11 cellular contexts compared by ENCODE assay signal in the genomic region with DNA sequence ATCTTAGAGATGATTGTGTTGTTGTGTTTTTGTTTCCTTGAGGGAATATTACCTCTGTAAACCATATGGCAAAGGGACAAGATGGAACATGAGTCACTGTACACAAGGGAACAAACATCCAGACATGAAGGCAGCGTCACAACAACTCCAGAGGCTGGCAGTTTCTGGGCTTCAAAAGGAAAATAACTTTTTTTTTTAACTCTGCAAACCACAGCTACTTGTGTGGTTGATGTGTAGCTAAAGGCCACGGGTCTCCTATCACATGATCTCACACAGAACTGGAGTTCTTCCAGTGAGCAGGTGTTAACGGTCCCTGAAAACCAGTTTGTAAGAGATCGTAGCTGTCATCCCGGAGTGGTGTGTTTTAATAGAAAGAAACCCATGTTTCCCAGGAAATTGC. TPM values are rescaled to one million over a fixed set of nuclear protein-coding genes. Genes with fewer than 3 reads are reported as not detected.
DNase-seq lines count a peak whose midpoint lies in the region; ATAC-seq, FAIRE-seq and TF ChIP-seq lines count a peak whose summit lies in the region.
"Had no signal": no experiment of that assay in that cellular context is flagged by ENCODE, and none has a peak within 500 bp of the region (broad histone marks: within the 10 kb centered on the region; RNA-seq: fewer than 3 reads in every experiment).

No MANE protein-coding gene starts in this region.

- H3K27me3 ChIP-seq in HL-60 (ENCODE audit: insufficient read depth, poor library complexity, severe bottlenecking) (no peaks in the 10 kb centered on the region), spleen (replicated peaks in 1 of 7) (no peaks in the 10 kb centered on the region)

- H3K4me1 ChIP-seq in spleen, result peaks cover 0 to 34% (median 14%) of the 10 kb centered on the region in 6 donors

- intact Hi-C loops in spleen (cut with DNase I; ENCODE audit: low total_unique reads), result no loop called here

- peaks cover 67% of the 10 kb centered on the region for H3K4me1 Mint-ChIP-seq in activated CD8-positive, alpha-beta T cell treated with anti-CD3 and anti-CD28 coated beads, Interleukin-2, amount 10 ng/mL, durations not matched to agents 7 days and 5 days (ENCODE audit: low read depth)

- no peak overlapping the region for H3K4me3 ChIP-seq in HL-60 (replicated peaks; ENCODE audit: insufficient read depth, low read length)
- peak overlapping the region in 2 of 8 donors; percentile 14 to 27 for H3K4me3 ChIP-seq in spleen

- H3K36me3 ChIP-seq in spleen, result no peaks in the 10 kb centered on the region

- TF ChIP-seq POLR2A in GM12892 (IDR thresholded peaks at IDR 0.05; ENCODE audit: low read depth, low read length) (no peak), spleen (IDR thresholded peaks at IDR 0.05) (no peak)

- H3K9me3 ChIP-seq in spleen, result peaks cover 0 to 3% (median under 1%) of the 10 kb centered on the region in 8 donors

- DNase-seq in GM12892 (ENCODE audit: insufficient read length) (no peak), HL-60 (ENCODE audit: low read depth in 1 of 2, low spot score in 1 of 2) (peak in 1 of 2 experiments; percentile 44), kidney tubule cell (ENCODE audit: low spot score) (peak; percentile 48), COLO668 (lab: John Stamatoyannopoulos, UW; ENCODE audit: unreplicated experiment) (no peak), spleen (no peak), mesenteric fat pad (ENCODE audit: low spot score) (no peak), kidney glomerular epithelial cell (lab: John Stamatoyannopoulos, UW) (no peak)
- DNase-seq in activated CD8-positive, alpha-beta T cell treated with anti-CD3 and anti-CD28 coated beads, Interleukin-2, amount 10 ng/mL, durations not matched to agents 7 days and 5 days, result peak; percentile 65
- DNase-seq: EL, GOT3, KG1 had no signal

- peaks cover 3% of the 10 kb centered on the region for H3K36me3 Mint-ChIP-seq in activated CD8-positive, alpha-beta T cell treated with anti-CD3 and anti-CD28 coated beads, Interleukin-2, amount 10 ng/mL, durations not matched to agents 7 days and 5 days (ENCODE audit: low read depth)

- no peaks in the 10 kb centered on the region for H3K27me3 Mint-ChIP-seq in activated CD8-positive, alpha-beta T cell treated with anti-CD3 and anti-CD28 coated beads, Interleukin-2, amount 10 ng/mL, durations not matched to agents 7 days and 5 days (ENCODE audit: low read depth)

- TF ChIP-seq CTCF in HL-60 (IDR thresholded peaks at IDR 0.05; ENCODE audit: insufficient read depth, low read length) (no peak), spleen (IDR thresholded peaks at IDR 0.05 in 8 of 11, conservative IDR thresholded peaks at IDR 0.05 in 3 of 11) (no peak)

- WGBS in spleen, 5 donors, result 19 to 51% (median 30%) methylated on average over 5 of the region's 5 CpGs

- peak overlapping the region; percentile 77 for H3K4me3 Mint-ChIP-seq in activated CD8-positive, alpha-beta T cell treated with anti-CD3 and anti-CD28 coated beads, Interleukin-2, amount 10 ng/mL, durations not matched to agents 7 days and 5 days

- CTCF ChIA-PET in activated CD8-positive, alpha-beta T cell treated with anti-CD3 and anti-CD28 coated beads, Interleukin-2, amount 10 ng/mL, durations not matched to agents 7 days and 5 days (lab: Charles Lee), result interaction anchor here (0.7 to 7.0 kb wide), 29 partner anchors 8 to 540 kb away, joined by 3 to 59 read pairs (median 5); partner anchors contain the start of genes HBS1L and MYB

- H3K9me3 Mint-ChIP-seq in activated CD8-positive, alpha-beta T cell treated with anti-CD3 and anti-CD28 coated beads, Interleukin-2, amount 10 ng/mL, durations not matched to agents 7 days and 5 days (ENCODE audit: insufficient read depth), result peaks cover 2% of the 10 kb centered on the region

- POLR2A ChIA-PET in activated CD8-positive, alpha-beta T cell treated with anti-CD3 and anti-CD28 coated beads, Interleukin-2, amount 10 ng/mL, durations not matched to agents 7 days and 5 days (lab: Charles Lee), result interaction anchor here (0.6 to 6.3 kb wide), 14 partner anchors 12 to 122 kb away, joined by 3 to 90 read pairs (median 6); partner anchors contain the start of genes HBS1L and MYB

- peak overlapping the region; percentile 50 for H3K27ac ChIP-seq in HL-60 (replicated peaks)
- peak overlapping the region in 3 of 8 donors; percentile 4 to 40 (median 27) for H3K27ac ChIP-seq in spleen

- H3K27ac Mint-ChIP-seq in activated CD8-positive, alpha-beta T cell treated with anti-CD3 and anti-CD28 coated beads, Interleukin-2, amount 10 ng/mL, durations not matched to agents 7 days and 5 days, result peak overlapping the region; percentile 88

- ATAC-seq in activated CD8-positive, alpha-beta T cell treated with anti-CD3 and anti-CD28 coated beads, Interleukin-2, amount 10 ng/mL, durations not matched to agents 7 days and 5 days, result peak; percentile 67

- FAIRE-seq in GM12892 (lab: Jason Lieb, UNC), result peak; percentile 92

RNA-seq across cellular contexts. Expression of gene HBS1L, which starts 33.2 kb away (rescaled TPM):
- 90.0 TPM for polyA plus RNA-seq in GM12892 (2012; ENCODE audit: missing spikeins)
- total RNA-seq in activated CD8-positive, alpha-beta T cell treated with anti-CD3 and anti-CD28 coated beads, Interleukin-2, amount 10 ng/mL, durations not matched to agents 7 days and 5 days, result 10 to 100 TPM; 72.8 to 77.5 TPM
- total RNA-seq in spleen (10 to 100 TPM; 33.0 to 66.9 (median 53.0) TPM), mesenteric fat pad (66.4 TPM)
- 10 to 100 TPM; 12.3 to 18.8 (median 15.0) TPM for polyA plus RNA-seq in spleen

Comparison
In these comparisons a context has a peak if more than half of its experiments do, and no peak if none do; other contexts are left out.
1. DNase-seq: peak in activated CD8-positive, alpha-beta T cell treated with anti-CD3 and anti-CD28 coated beads, Interleukin-2, amount 10 ng/mL, durations not matched to agents 7 days and 5 days (single experiment) and kidney tubule cell (single experiment); none in GM12892 (single experiment), COLO668 (single experiment), spleen (single experiment), mesenteric fat pad (single experiment) and kidney glomerular epithelial cell (single experiment).